28 cellular contexts compared by ENCODE assay signal in genomic region chr15:35329521-35329921, GRCh38.
DNase-seq lines count a peak whose midpoint lies in the region; ATAC-seq and TF ChIP-seq lines count a peak whose summit lies in the region.
"Had no signal": no experiment of that assay in that cellular context is flagged by ENCODE, and none has a peak within 500 bp of the region (broad histone marks: within the 10 kb centered on the region; RNA-seq: fewer than 3 reads in every experiment).

No MANE protein-coding gene starts in this region.

- H3K4me3 ChIP-seq in AG10803 (ENCODE audit: low read length) (no peak overlapping the region), SK-N-SH (ENCODE audit: low read depth in 2 of 2, low read length in 1 of 2) (no peak overlapping the region), mesenchymal stem cell (ENCODE audit: insufficient read depth in 1 of 2, low read depth in 1 of 2, low read length in 2 of 2) (no peak overlapping the region), vagina (no peak overlapping the region)
- H3K4me3 ChIP-seq: GM23248, psoas muscle, sigmoid colon, SJSA1, transverse colon had no signal

- no peak for TF ChIP-seq POLR2A in vagina (IDR thresholded peaks at IDR 0.05)

- no peak overlapping the region for H3K4me3 Mint-ChIP-seq in activated T-cell treated with anti-CD3 and anti-CD28 coated beads, Interleukin-2, amount 50 U/mL, for 24 hours
- H3K4me3 Mint-ChIP-seq: HFFc6, naive B cell had no signal

- no peak overlapping the region for H4K8ac ChIP-seq in mesenchymal stem cell (ENCODE audit: low read length)

- H3K4me1 ChIP-seq in SK-N-SH (ENCODE audit: control insufficient read depth in 1 of 2, insufficient read depth in 2 of 2, low read depth in 1 of 2, low read length in 1 of 2) (peaks cover 0 to 2% of the 10 kb centered on the region in 2 experiments; a peak in 2 of 4 replicates), mesenchymal stem cell (ENCODE audit: control insufficient read depth, insufficient read depth, low read depth, low read length) (no peaks in the 10 kb centered on the region), vagina (no peaks in the 10 kb centered on the region)
- H3K4me1 ChIP-seq: psoas muscle, SJSA1 had no signal

- H2AFZ ChIP-seq in SK-N-SH (ENCODE audit: low read depth): no peak overlapping the region
- no peak overlapping the region for H2AFZ ChIP-seq in mesenchymal stem cell (ENCODE audit: low read depth, low read length)
- H2AFZ ChIP-seq: GM23248 had no signal

- no peaks in the 10 kb centered on the region for H3K27me3 ChIP-seq in SK-N-SH (ENCODE audit: insufficient read depth)
- no peaks in the 10 kb centered on the region for H3K27me3 ChIP-seq in mesenchymal stem cell (ENCODE audit: control insufficient read depth in 1 of 2, insufficient read depth in 1 of 2, low read length in 2 of 2)
- no peaks in the 10 kb centered on the region for H3K27me3 ChIP-seq in vagina
- H3K27me3 ChIP-seq: sigmoid colon, SJSA1, transverse colon had no signal

- no peak for TF ChIP-seq CTCF in AG10803 (conservative IDR thresholded peaks at IDR 0.05; ENCODE audit: low read length)
- no peak for TF ChIP-seq CTCF in SK-N-SH (IDR thresholded peaks at IDR 0.05)
- no peak for TF ChIP-seq CTCF in vagina (IDR thresholded peaks at IDR 0.05)

- H3K27ac Mint-ChIP-seq in activated T-cell treated with anti-CD3 and anti-CD28 coated beads, Interleukin-2, amount 50 U/mL, for 24 hours: no peak overlapping the region
- H3K27ac Mint-ChIP-seq: HFFc6, naive B cell had no signal

- no peaks in the 10 kb centered on the region for H3F3A ChIP-seq in SK-N-SH (replicated peaks; ENCODE audit: insufficient read depth)

- no peaks in the 10 kb centered on the region for H3K9me2 ChIP-seq in SK-N-SH

- no peak overlapping the region for H2BK5ac ChIP-seq in mesenchymal stem cell (ENCODE audit: low read depth, low read length, poor library complexity, severe bottlenecking)

- H3K79me2 ChIP-seq in SK-N-SH (ENCODE audit: insufficient read depth): no peaks in the 10 kb centered on the region

- CTCF ChIA-PET in SK-N-SH (lab: Yijun Ruan, JAX): no interaction called here

- H2BK12ac ChIP-seq in mesenchymal stem cell (ENCODE audit: low read length in 2 of 2): no peak overlapping the region

- DNase-seq in AG10803 (ENCODE audit: low read depth): peak; percentile 44
- no peak for DNase-seq in SK-N-SH
- DNase-seq in dermis microvascular lymphatic vessel endothelial cell (ENCODE audit: low read depth in 2 of 2): peak; percentile 56 to 86
- peak; percentile 4 for DNase-seq in mesenchymal stem cell
- no peak for DNase-seq in activated T-cell treated with anti-CD3 and anti-CD28 coated beads, Interleukin-2, amount 50 U/mL, for 24 hours
- DNase-seq in vagina (ENCODE audit: extremely low spot score in 2 of 2): no peak
- no peak for DNase-seq in posterior cingulate gyrus
- DNase-seq: 8988T; activated CD4-positive, alpha-beta T cell treated with anti-CD3 and anti-CD28 coated beads, Interleukin-2, amount 50 U/mL, for 4 hours; activated naive CD4-positive, alpha-beta T cell; COR-L47; DMS79 treated with DMSO at 0.1 percent for 48 hours; effector CD4-positive, alpha-beta T cell; GM23248; head of caudate nucleus; HFFc6; left ventricle myocardium superior; naive B cell; NCI-H1048; NCI-H446 treated with DMSO at 0.1 percent for 48 hours; psoas muscle; sigmoid colon; stimulated activated CD4-positive, alpha-beta T cell treated with anti-CD3 and anti-CD28 coated beads, Interleukin-4, amount 100 ng/mL, for 24 hours; transverse colon had no signal

- H3K9ac ChIP-seq in SK-N-SH (no peak overlapping the region), mesenchymal stem cell (ENCODE audit: low read length) (no peak overlapping the region)
- H3K9ac ChIP-seq: GM23248 had no signal

- no peak overlapping the region for H2BK120ac ChIP-seq in mesenchymal stem cell (ENCODE audit: low read depth, low read length)

- no peak for ATAC-seq in HG02623 (IDR thresholded peaks at IDR 0.05; ENCODE audit: unreplicated experiment)
- ATAC-seq: left ventricle myocardium superior, psoas muscle had no signal

- H3K27ac ChIP-seq in SK-N-SH (ENCODE audit: low read depth in 2 of 2, low read length in 1 of 2) (peak overlapping the region in 1 of 2 experiments; percentile 71; a peak in 1 of 4 replicates), mesenchymal stem cell (ENCODE audit: low read length, poor library complexity, severe bottlenecking) (no peak overlapping the region), vagina (no peak overlapping the region)
- H3K27ac ChIP-seq: C4-2B, GM23248, psoas muscle, RWPE1, sigmoid colon, SJSA1, transverse colon had no signal

- H3K36me3 ChIP-seq in SK-N-SH (replicated peaks in 1 of 2; ENCODE audit: control insufficient read depth in 1 of 2, insufficient read depth in 2 of 2, low read length in 1 of 2) (no peaks in the 10 kb centered on the region), mesenchymal stem cell (ENCODE audit: control insufficient read depth in 1 of 2, insufficient read depth in 2 of 2, low read depth in 1 of 2, low read length in 2 of 2) (no peaks in the 10 kb centered on the region), vagina (no peaks in the 10 kb centered on the region)
- H3K36me3 ChIP-seq: sigmoid colon, SJSA1, transverse colon had no signal

- H3K23ac ChIP-seq in mesenchymal stem cell (ENCODE audit: low read length in 2 of 2): no peak overlapping the region

- intact Hi-C loops in vagina (cut with DNase I): no loop called here
- intact Hi-C loops in posterior cingulate gyrus (cut with DNase I): no loop called here

- H3K18ac ChIP-seq in mesenchymal stem cell (ENCODE audit: low read depth in 1 of 2, low read length in 2 of 2): no peak overlapping the region

- no peaks in the 10 kb centered on the region for H3K79me1 ChIP-seq in mesenchymal stem cell (replicated peaks; ENCODE audit: low read length, poor library complexity, severe bottlenecking)

- H3K27me3 Mint-ChIP-seq in activated T-cell treated with anti-CD3 and anti-CD28 coated beads, Interleukin-2, amount 50 U/mL, for 24 hours: no peaks in the 10 kb centered on the region
- H3K27me3 Mint-ChIP-seq: naive B cell had no signal

- TF ChIP-seq EP300 in SK-N-SH (IDR thresholded peaks at IDR 0.05; ENCODE audit: borderline replicate concordance in 1 of 2, low read depth in 1 of 2, low read length in 1 of 2): peak in 1 of 2 experiments; percentile 45; a peak in 2 of 4 replicates

- 78% methylated on average over 1 of the region's 1 CpG for WGBS in SK-N-SH (ENCODE audit: low lambda C conversion rate)
- no CpG with 5 or more reads among the region's 1 CpG for WGBS in mesenchymal stem cell

- H3K9me3 Mint-ChIP-seq in activated T-cell treated with anti-CD3 and anti-CD28 coated beads, Interleukin-2, amount 50 U/mL, for 24 hours: no peaks in the 10 kb centered on the region
- H3K9me3 Mint-ChIP-seq: HFFc6 had no signal

- H4K20me1 ChIP-seq in SK-N-SH (ENCODE audit: insufficient read depth): no peaks in the 10 kb centered on the region

- no peak overlapping the region for H3K14ac ChIP-seq in mesenchymal stem cell (ENCODE audit: low read length in 2 of 2)

- TF ChIP-seq RAD21 in SK-N-SH (IDR thresholded peaks at IDR 0.05; ENCODE audit: low read length): no peak

- no peak overlapping the region for H2BK15ac ChIP-seq in mesenchymal stem cell (ENCODE audit: low read depth, poor library complexity, severe bottlenecking)

- POLR2A ChIA-PET in SK-N-SH (lab: Yijun Ruan, JAX): no interaction called here

- no peaks in the 10 kb centered on the region for H3K36me3 Mint-ChIP-seq in activated T-cell treated with anti-CD3 and anti-CD28 coated beads, Interleukin-2, amount 50 U/mL, for 24 hours (ENCODE audit: low read depth)
- H3K36me3 Mint-ChIP-seq: naive B cell had no signal

- H3K4me2 ChIP-seq in SK-N-SH: no peak overlapping the region
- no peak overlapping the region for H3K4me2 ChIP-seq in mesenchymal stem cell (ENCODE audit: low read length, poor library complexity, severe bottlenecking)

- H2AK5ac ChIP-seq in mesenchymal stem cell (ENCODE audit: low read length, severe bottlenecking): no peak overlapping the region

- no peak overlapping the region for H3K4ac ChIP-seq in mesenchymal stem cell (ENCODE audit: low read depth in 1 of 2, low read length in 2 of 2)

- H3K4me1 Mint-ChIP-seq in activated T-cell treated with anti-CD3 and anti-CD28 coated beads, Interleukin-2, amount 50 U/mL, for 24 hours (ENCODE audit: low read depth): no peaks in the 10 kb centered on the region
- H3K4me1 Mint-ChIP-seq: naive B cell had no signal

- H4K91ac ChIP-seq in mesenchymal stem cell (ENCODE audit: low read length): no peak overlapping the region

- H3K9me3 ChIP-seq in SK-N-SH (no peaks in the 10 kb centered on the region), mesenchymal stem cell (ENCODE audit: control insufficient read depth, low read length) (no peaks in the 10 kb centered on the region), vagina (no peaks in the 10 kb centered on the region)
- H3K9me3 ChIP-seq: psoas muscle, sigmoid colon, SJSA1, transverse colon had no signal

TF ChIP-seq in SK-N-SH, 30 proteins besides CTCF, POLR2A, EP300 and RAD21 (continues in another document):
- no peak for TF ChIP-seq NRF1 (IDR thresholded peaks at IDR 0.05; ENCODE audit: low read depth, low read length)
- TF ChIP-seq RCOR1 (IDR thresholded peaks at IDR 0.05; ENCODE audit: low read length): no peak
- no peak for TF ChIP-seq REST (IDR thresholded peaks at IDR 0.05; ENCODE audit: low read depth, low read length)
- TF ChIP-seq TCF12 (IDR thresholded peaks at IDR 0.05): 0 out of 2 replicates have a peak, but pooled peaks have one; percentile 10
- TF ChIP-seq GABPA (IDR thresholded peaks at IDR 0.05; ENCODE audit: low read depth): no peak

Comparison
In these comparisons a context has a peak if more than half of its experiments do, and no peak if none do; other contexts are left out.
1. DNase-seq: peak in AG10803 (single experiment), dermis microvascular lymphatic vessel endothelial cell (2 of 2) and mesenchymal stem cell (single experiment); none in SK-N-SH (single experiment), activated T-cell treated with anti-CD3 and anti-CD28 coated beads, Interleukin-2, amount 50 U/mL, for 24 hours (single experiment), vagina (0 of 2) and posterior cingulate gyrus (0 of 10).